Comparison of ENCODE assay signal across 1 cellular context in genomic region chr4:133270021-133270570, GRCh38.
TF ChIP-seq lines count a peak whose summit lies in the region.

No MANE protein-coding gene starts in this region.

TF ChIP-seq in WTC11, 78 proteins besides CTCF, POLR2A, EP300 and RAD21 (continued from another document):
- TF ChIP-seq ERG (CRISPR knock-in tag; IDR thresholded peaks at IDR 0.05) (no peak), ZNF219 (CRISPR knock-in tag; IDR thresholded peaks at IDR 0.05; ENCODE audit: borderline replicate concordance) (no peak), ZNF121 (CRISPR knock-in tag; IDR thresholded peaks at IDR 0.05) (no peak), GRHL2 (CRISPR knock-in tag; IDR thresholded peaks at IDR 0.05; ENCODE audit: insufficient replicate concordance, severe bottlenecking) (no peak), ZNF317 (CRISPR knock-in tag; IDR thresholded peaks at IDR 0.05; ENCODE audit: borderline replicate concordance, low read depth) (no peak), JAZF1 (CRISPR knock-in tag; IDR thresholded peaks at IDR 0.05) (no peak)
